ENCODE assay signal across 1 cellular context in the genomic region with DNA sequence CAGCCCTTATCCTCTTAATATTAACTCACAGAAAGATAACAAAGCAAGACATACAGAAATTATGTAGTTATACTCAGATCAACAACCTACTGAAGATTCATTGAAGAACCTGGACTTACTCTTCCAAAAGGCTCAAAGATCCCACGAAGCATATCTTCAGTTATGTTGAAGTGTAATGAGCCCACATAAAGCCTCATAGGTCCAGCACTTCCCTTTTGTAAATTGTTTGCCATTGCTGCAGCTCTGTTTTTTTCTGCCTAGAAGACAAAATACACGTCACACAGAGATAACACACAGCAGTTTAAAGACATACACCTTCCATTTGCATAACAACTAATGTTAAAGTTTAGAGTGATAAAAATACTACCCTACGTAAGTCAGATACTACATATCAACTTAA.
A peak's percentile ranks its signal among the peaks of the same experiment; 100 is the strongest.
TF ChIP-seq lines count a peak whose summit lies in the region.

No MANE protein-coding gene starts in this region.

TF ChIP-seq in GM12891, 5 proteins besides CTCF, POLR2A, EP300 and RAD21:
- no peak for TF ChIP-seq POU2F2 (IDR thresholded peaks at IDR 0.05; ENCODE audit: low read depth, low read length)
- TF ChIP-seq SPI1 (IDR thresholded peaks at IDR 0.05; ENCODE audit: low read depth, low read length) = 0 out of 2 replicates have a peak, but pooled peaks have one; percentile 11
- no peak; the same call in 1 of the 2 replicates for TF ChIP-seq POLR2AphosphoS5 (IDR thresholded peaks at IDR 0.05; ENCODE audit: low read depth, low read length)
- no peak for TF ChIP-seq TAF1 (IDR thresholded peaks at IDR 0.05; ENCODE audit: low read depth, low read length)
- TF ChIP-seq PAX5 (IDR thresholded peaks at IDR 0.05; ENCODE audit: insufficient read depth, low read length, severe bottlenecking) = no peak
TF ChIP-seq in GM12891: peak in this region for 1.
